8 cellular contexts compared by ENCODE assay signal in the genomic region with DNA sequence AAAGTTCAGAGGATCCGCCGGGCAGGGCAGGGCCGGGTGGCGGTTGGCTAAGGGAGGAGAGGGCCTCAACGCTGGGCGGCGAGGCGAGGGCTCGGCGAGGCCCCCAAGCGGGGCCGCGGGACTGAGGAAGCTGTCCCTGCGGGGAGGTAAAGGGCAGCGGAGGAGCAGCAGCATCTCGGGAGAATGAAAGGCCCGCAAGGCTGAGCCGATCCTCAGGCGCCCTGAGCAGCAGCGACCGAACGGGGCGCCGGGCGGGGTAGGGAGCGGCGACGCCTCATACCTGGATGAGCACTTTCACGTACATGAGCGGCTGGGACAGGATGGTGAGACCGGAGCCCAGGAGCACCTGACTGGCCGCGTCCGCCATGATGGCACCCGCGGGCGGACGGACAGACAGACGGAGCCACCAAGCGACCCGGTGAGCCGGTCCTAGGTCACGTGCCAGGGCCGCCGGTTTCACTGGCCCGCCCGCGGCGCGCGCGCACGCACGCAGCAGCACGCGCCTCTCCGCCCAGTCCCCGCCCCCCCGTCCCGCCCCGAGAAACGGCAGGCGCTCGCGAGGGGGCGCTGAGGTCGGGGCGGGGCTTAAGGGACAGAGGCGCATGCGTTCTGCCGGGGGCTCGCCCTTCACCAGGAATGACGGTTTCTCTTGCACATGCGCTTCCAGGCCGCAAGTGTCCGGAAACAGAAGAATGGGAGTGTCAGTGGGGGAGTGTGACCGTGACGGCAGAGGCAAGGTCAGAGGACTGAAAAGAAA. TPM values are rescaled to one million over a fixed set of nuclear protein-coding genes. Genes with fewer than 3 reads are reported as not detected.
A peak's percentile ranks its signal among the peaks of the same experiment; 100 is the strongest.
DNase-seq lines count a peak whose midpoint lies in the region; ATAC-seq and TF ChIP-seq lines count a peak whose summit lies in the region.

A gene (minus strand): TSS at position 461 of the 757 bp plus-strand sequence. CDS start 94 bp downstream, at position 367.

- peak; percentile 26; the same call in 1 of the 2 replicates for TF ChIP-seq CTCF in BJ (IDR thresholded peaks at IDR 0.05; ENCODE audit: insufficient read depth, low read depth, low read length)
- no peak for TF ChIP-seq CTCF in coronary artery (IDR thresholded peaks at IDR 0.05)

- ATAC-seq in GM19324 (IDR thresholded peaks at IDR 0.05; ENCODE audit: low FRiP score, unreplicated experiment): peak; percentile 92
- ATAC-seq in HG03469 (IDR thresholded peaks at IDR 0.05; ENCODE audit: unreplicated experiment): peak; percentile 91

- no peaks in the 10 kb centered on the region for H3K27me3 Mint-ChIP-seq in activated CD4-positive, alpha-beta T cell treated with anti-CD3 and anti-CD28 coated beads, Interleukin-2, amount 10 ng/mL, durations not matched to agents 24 days and 14 days

- peak within 1 kb of the TSS; percentile 96 for H3K4me3 ChIP-seq in BJ (ENCODE audit: low read depth, low read length)
- H3K4me3 ChIP-seq in coronary artery: peak within 1 kb of the TSS; percentile 88

- POLR2A ChIA-PET in BJ (lab: Charles Lee): no interaction called here

- CTCF ChIA-PET in BJ (lab: Yijun Ruan, JAX): no interaction called here

- peak within 1 kb of the TSS; percentile 98 for H3K27ac Mint-ChIP-seq in activated CD4-positive, alpha-beta T cell treated with anti-CD3 and anti-CD28 coated beads, Interleukin-2, amount 10 ng/mL, durations not matched to agents 24 days and 14 days

- peak within 1 kb of the TSS; percentile 97 to 99 for H3K27ac ChIP-seq in coronary artery

- peak; percentile 81 for DNase-seq in BJ (ENCODE audit: low read depth)
- peak; percentile 95 to 99 for DNase-seq in NCI-H526 (lab: John Stamatoyannopoulos, UW)
- peak; percentile 99 for DNase-seq in activated CD4-positive, alpha-beta T cell treated with anti-CD3 and anti-CD28 coated beads, Interleukin-2, amount 10 ng/mL, durations not matched to agents 24 days and 14 days
- peak; percentile 98 for DNase-seq in coronary artery (ENCODE audit: low spot score)
- peak; percentile 99 for DNase-seq in left kidney (ENCODE audit: low read depth, low spot score)
- DNase-seq in stimulated activated CD4-positive, alpha-beta T cell treated with anti-CD3 and anti-CD28 coated beads, Interleukin-2, amount 100 ng/mL, for 24 hours: peak; percentile 96

- no peaks in the 10 kb centered on the region for H3K27me3 ChIP-seq in BJ (ENCODE audit: control insufficient read depth, insufficient read depth, low read length)

- no peaks in the 10 kb centered on the region; the same call in 1 of the 2 replicates for H3K36me3 ChIP-seq in BJ (ENCODE audit: control insufficient read depth, insufficient read depth, low read length)

- H3K36me3 Mint-ChIP-seq in activated CD4-positive, alpha-beta T cell treated with anti-CD3 and anti-CD28 coated beads, Interleukin-2, amount 10 ng/mL, durations not matched to agents 24 days and 14 days (ENCODE audit: low read depth): peaks cover 23% of the 10 kb centered on the region

- intact Hi-C loops in activated CD4-positive, alpha-beta T cell treated with anti-CD3 and anti-CD28 coated beads, Interleukin-2, amount 10 ng/mL, durations not matched to agents 24 days and 14 days (cut with micrococcal nuclease): loop anchor here (1.0 to 5.0 kb wide), 6 partner anchors 21 to 210 kb away; a partner anchor contains a TSS

- H3K4me1 Mint-ChIP-seq in activated CD4-positive, alpha-beta T cell treated with anti-CD3 and anti-CD28 coated beads, Interleukin-2, amount 10 ng/mL, durations not matched to agents 24 days and 14 days: peaks cover 15% of the 10 kb centered on the region

- peak within 1 kb of the TSS; percentile 98 for H3K4me3 Mint-ChIP-seq in activated CD4-positive, alpha-beta T cell treated with anti-CD3 and anti-CD28 coated beads, Interleukin-2, amount 10 ng/mL, durations not matched to agents 24 days and 14 days

- no peaks in the 10 kb centered on the region for H3K9me3 Mint-ChIP-seq in activated CD4-positive, alpha-beta T cell treated with anti-CD3 and anti-CD28 coated beads, Interleukin-2, amount 10 ng/mL, durations not matched to agents 24 days and 14 days

RNA-seq across cellular contexts. Expression of the gene that starts here (rescaled TPM):
- 104 and 157 TPM in 2 replicates for polyA plus RNA-seq in BJ (2011; rRNA removed)
- 44.4 and 57.9 TPM in 2 replicates for polyA minus RNA-seq in BJ (2011; rRNA and poly(A)+ RNA removed)
- 128 and 136 TPM in 2 replicates for total RNA-seq in activated CD4-positive, alpha-beta T cell treated with anti-CD3 and anti-CD28 coated beads, Interleukin-2, amount 10 ng/mL, durations not matched to agents 24 days and 14 days

Comparison
In these comparisons a context has a peak if more than half of its experiments do, and no peak if none do; other contexts are left out.
1. Peak in every context shown above with its lines: DNase-seq, ATAC-seq, H3K4me3 ChIP-seq and H3K27ac ChIP-seq.